ENCODE assay signal across 13 cellular contexts in genomic region chr10:99681553-99681952, GRCh38. TPM values are rescaled to one million over a fixed set of nuclear protein-coding genes. Genes with fewer than 3 reads are reported as not detected.
DNase-seq lines count a peak whose midpoint lies in the region; TF ChIP-seq lines count a peak whose summit lies in the region.
"Had no signal": no experiment of that assay in that cellular context is flagged by ENCODE, and none has a peak within 500 bp of the region (broad histone marks: within the 10 kb centered on the region; RNA-seq: fewer than 3 reads in every experiment).

No MANE protein-coding gene starts in this region.

- intact Hi-C loops in head of caudate nucleus (cut with DNase I): no loop called here

- H3K4me3 ChIP-seq in MG63 (no peak overlapping the region), cardiac fibroblast (replicated peaks in 1 of 2; ENCODE audit: low read depth in 2 of 2, low read length in 2 of 2) (no peak overlapping the region)
- H3K4me3 ChIP-seq: lower lobe of right lung, tibial nerve had no signal

- TF ChIP-seq CTCF in C4-2B (conservative IDR thresholded peaks at IDR 0.05): no peak
- TF ChIP-seq CTCF in cardiac fibroblast (IDR thresholded peaks at IDR 0.05; ENCODE audit: low read depth, low read length): no peak

- H3K27me3 ChIP-seq in MG63: no peaks in the 10 kb centered on the region
- H3K27me3 ChIP-seq: tibial nerve had no signal

- H3K9me3 ChIP-seq in MG63: no peaks in the 10 kb centered on the region
- H3K9me3 ChIP-seq: lower lobe of right lung, tibial nerve had no signal

- DNase-seq in MG63 (peak; percentile 42), cardiac fibroblast (ENCODE audit: low read depth in 2 of 2) (peak; percentile 80 to 91), kidney tubule cell (ENCODE audit: low spot score) (peak; percentile 88), NCI-H1694 treated with DMSO at 0.1 percent for 48 hours (lab: John Stamatoyannopoulos, UW) (no peak), head of caudate nucleus (no peak)
- no peak for DNase-seq in activated CD4-positive, CD25-positive, alpha-beta regulatory T cell (lab: John Stamatoyannopoulos, UW)
- no peak for DNase-seq in stimulated activated CD4-positive, alpha-beta T cell treated with anti-CD3 and anti-CD28 coated beads, Interleukin-2, amount 100 ng/mL, for 48 hours
- DNase-seq: activated CD8-positive, alpha-beta memory T cell treated with anti-CD3 and anti-CD28 coated beads, Interleukin-2, amount 10 ng/mL, durations not matched to agents 7 days and 5 days; anterior cingulate cortex; lower lobe of right lung; NCI-H1048 had no signal

- H3K36me3 ChIP-seq in MG63: peaks cover 36% of the 10 kb centered on the region

- H3K27ac ChIP-seq in C4-2B: peak overlapping the region; percentile 53
- H3K27ac ChIP-seq: lower lobe of right lung, tibial nerve had no signal

RNA-seq across cellular contexts. Expression of gene ENTPD7, which starts 22.2 kb away (rescaled TPM):
- 9.8 and 11.8 TPM in 2 replicates for total RNA-seq in MG63 (2014; rRNA removed; shearing (Covaris generic); ENCODE audit: low replicate concordance)

RNA-seq across cellular contexts. Expression of gene COX15, which starts 50.4 kb away (rescaled TPM):
- total RNA-seq in MG63 (2014; rRNA removed; shearing (Covaris generic); ENCODE audit: low replicate concordance): 20.6 and 27.4 TPM in 2 replicates

RNA-seq across cellular contexts. Expression of gene CUTC, which starts 50.5 kb away (rescaled TPM):
- 17.6 and 26.6 TPM in 2 replicates for total RNA-seq in MG63 (2014; rRNA removed; shearing (Covaris generic); ENCODE audit: low replicate concordance)

Comparison
In these comparisons a context has a peak if more than half of its experiments do, and no peak if none do; other contexts are left out.
1. DNase-seq: peak in MG63 (single experiment), cardiac fibroblast (2 of 2) and kidney tubule cell (single experiment); none in NCI-H1694 treated with DMSO at 0.1 percent for 48 hours (single experiment), head of caudate nucleus (0 of 42), activated CD4-positive, CD25-positive, alpha-beta regulatory T cell (0 of 4) and stimulated activated CD4-positive, alpha-beta T cell treated with anti-CD3 and anti-CD28 coated beads, Interleukin-2, amount 100 ng/mL, for 48 hours (0 of 2).